ENCODE assay signal across 25 cellular contexts in genomic region chr16:8900343-8900742, GRCh38. TPM values are rescaled to one million over a fixed set of nuclear protein-coding genes. Genes with fewer than 3 reads are reported as not detected.
A peak's percentile ranks its signal among the peaks of the same experiment; 100 is the strongest.
DNase-seq lines count a peak whose midpoint lies in the region; ATAC-seq and TF ChIP-seq lines count a peak whose summit lies in the region.
"Had no signal": no experiment of that assay in that cellular context is flagged by ENCODE, and none has a peak within 500 bp of the region (broad histone marks: within the 10 kb centered on the region; RNA-seq: fewer than 3 reads in every experiment).

No MANE protein-coding gene starts in this region.

- intact Hi-C loops in Caco-2 (cut with micrococcal nuclease; ENCODE audit: unreplicated experiment) = no loop called here
- intact Hi-C loops in mammary epithelial cell (cut with micrococcal nuclease) = no loop called here

- H3K9ac ChIP-seq in MM.1S (ENCODE audit: low read length) (no peak overlapping the region), mammary epithelial cell (ENCODE audit: insufficient read depth, low read length) (no peak overlapping the region)

- H3K4me3 ChIP-seq in Caco-2 (ENCODE audit: low read depth, low read length) = no peak overlapping the region
- H3K4me3 ChIP-seq in MM.1S (ENCODE audit: low read length) = no peak overlapping the region
- H3K4me3 ChIP-seq in mammary epithelial cell (replicated peaks in 1 of 3; ENCODE audit: insufficient read depth in 1 of 3, low read depth in 2 of 3, low read length in 3 of 3) = no peak overlapping the region
- H3K4me3 ChIP-seq: Peyer's patch had no signal

- POLR2A ChIA-PET in Caco-2 (lab: Charles Lee) = no interaction called here

- no peak overlapping the region for H3K4me3 Mint-ChIP-seq in activated naive CD4-positive, alpha-beta T cell treated with anti-CD3 and anti-CD28 coated beads, Interleukin-2, amount 10 ng/mL, durations not matched to agents 7 days and 5 days
- no peak overlapping the region for H3K4me3 Mint-ChIP-seq in Caco-2 (ENCODE audit: unreplicated experiment)
- H3K4me3 Mint-ChIP-seq: CD8-positive, alpha-beta memory T cell had no signal

- H3K79me2 ChIP-seq in MM.1S (ENCODE audit: low read length) = peaks cover 54% of the 10 kb centered on the region
- H3K79me2 ChIP-seq in mammary epithelial cell (ENCODE audit: insufficient read depth, low read length) = peaks cover 3% of the 10 kb centered on the region

- BruUV-seq in Caco-2 (replicated peaks; lab: Mats Ljungman, UMichigan) = TSS peak; percentile 8
- BruUV-seq in mammary epithelial cell (replicated peaks; lab: Mats Ljungman, UMichigan) = TSS peak; percentile 9

- dilution Hi-C loops in mammary epithelial cell (cut with HindIII; ENCODE audit: low sequenced_read_pairs) = no loop called here

- no peaks in the 10 kb centered on the region for H3K9me2 ChIP-seq in MM.1S (replicated peaks; ENCODE audit: insufficient read depth, low read length)

- peaks cover 8% of the 10 kb centered on the region for H3K36me3 ChIP-seq in Caco-2 (ENCODE audit: control insufficient read depth, insufficient read depth, low read length)
- H3K36me3 ChIP-seq in MM.1S (replicated peaks; ENCODE audit: insufficient read depth, low read length) = peaks cover 42% of the 10 kb centered on the region
- peaks cover 53% of the 10 kb centered on the region for H3K36me3 ChIP-seq in mammary epithelial cell (ENCODE audit: insufficient read depth, low read length)

- no peaks in the 10 kb centered on the region for H3K9me3 Mint-ChIP-seq in activated naive CD4-positive, alpha-beta T cell treated with anti-CD3 and anti-CD28 coated beads, Interleukin-2, amount 10 ng/mL, durations not matched to agents 7 days and 5 days
- no peaks in the 10 kb centered on the region for H3K9me3 Mint-ChIP-seq in activated naive CD4-positive, alpha-beta T cell treated with anti-CD3 and anti-CD28 coated beads, Interleukin-2, amount 50 U/mL, for 72 hours
- no peaks in the 10 kb centered on the region for H3K9me3 Mint-ChIP-seq in Caco-2 (ENCODE audit: unreplicated experiment)
- H3K9me3 Mint-ChIP-seq: CD8-positive, alpha-beta memory T cell had no signal

- CTCF ChIA-PET in activated naive CD4-positive, alpha-beta T cell treated with anti-CD3 and anti-CD28 coated beads, Interleukin-2, amount 10 ng/mL, durations not matched to agents 7 days and 5 days (lab: Charles Lee) = interaction anchor here (0.7 to 2.3 kb wide), 5 partner anchors 20 to 109 kb away, joined by 3 to 11 read pairs (median 5); no protein-coding TSS in a partner anchor
- CTCF ChIA-PET in Caco-2 (lab: Charles Lee) = interaction anchor here (1.4 to 1.5 kb wide), 2 partner anchors 37 to 109 kb away, joined by 3 read pairs; no protein-coding TSS in a partner anchor
- CTCF ChIA-PET in mammary epithelial cell (lab: Charles Lee; ENCODE audit: low non-redundant PET) = no interaction called here

- no peak for ATAC-seq in activated naive CD4-positive, alpha-beta T cell treated with anti-CD3 and anti-CD28 coated beads, Interleukin-2, amount 50 U/mL, for 72 hours
- ATAC-seq: SK-N-SH treated with all-trans-retinoic acid at 6 μM for 48 hours had no signal

- H3K9me3 ChIP-seq in Caco-2 (no peaks in the 10 kb centered on the region), MM.1S (replicated peaks; ENCODE audit: insufficient read depth, low read length) (no peaks in the 10 kb centered on the region), mammary epithelial cell (replicated peaks; ENCODE audit: insufficient read depth, low read length) (no peaks in the 10 kb centered on the region)
- H3K9me3 ChIP-seq: Peyer's patch had no signal

- no peaks in the 10 kb centered on the region for H3K4me1 Mint-ChIP-seq in activated naive CD4-positive, alpha-beta T cell treated with anti-CD3 and anti-CD28 coated beads, Interleukin-2, amount 10 ng/mL, durations not matched to agents 7 days and 5 days
- no peaks in the 10 kb centered on the region for H3K4me1 Mint-ChIP-seq in Caco-2 (ENCODE audit: low read depth, unreplicated experiment)
- H3K4me1 Mint-ChIP-seq: CD8-positive, alpha-beta memory T cell had no signal

- H3K27ac Mint-ChIP-seq in activated naive CD4-positive, alpha-beta T cell treated with anti-CD3 and anti-CD28 coated beads, Interleukin-2, amount 10 ng/mL, durations not matched to agents 7 days and 5 days = peak overlapping the region; percentile 58
- peak overlapping the region in 1 of 2 donors; percentile 46 for H3K27ac Mint-ChIP-seq in activated naive CD4-positive, alpha-beta T cell treated with anti-CD3 and anti-CD28 coated beads, Interleukin-2, amount 50 U/mL, for 72 hours
- no peak overlapping the region for H3K27ac Mint-ChIP-seq in Caco-2 (ENCODE audit: unreplicated experiment)

- H2AFZ ChIP-seq in MM.1S (ENCODE audit: low read length) (no peak overlapping the region), mammary epithelial cell (ENCODE audit: low read depth, low read length) (no peak overlapping the region)

- H3K27ac ChIP-seq in MM.1S (ENCODE audit: low read length) (peak overlapping the region; percentile 43; the same call in 1 of the 2 replicates), mammary epithelial cell (ENCODE audit: insufficient read depth, low read depth, low read length) (no peak overlapping the region), substantia nigra (ENCODE audit: low read depth, low read length, poor library complexity, severe bottlenecking) (no peak overlapping the region)
- H3K27ac ChIP-seq: C4-2B, Peyer's patch had no signal

- H3K36me3 Mint-ChIP-seq in activated naive CD4-positive, alpha-beta T cell treated with anti-CD3 and anti-CD28 coated beads, Interleukin-2, amount 10 ng/mL, durations not matched to agents 7 days and 5 days = peaks cover 76% of the 10 kb centered on the region
- peaks cover 0 to 12% of the 10 kb centered on the region in 2 donors for H3K36me3 Mint-ChIP-seq in activated naive CD4-positive, alpha-beta T cell treated with anti-CD3 and anti-CD28 coated beads, Interleukin-2, amount 50 U/mL, for 72 hours
- H3K36me3 Mint-ChIP-seq in Caco-2 (ENCODE audit: insufficient read depth, unreplicated experiment) = peaks cover 95% of the 10 kb centered on the region

- H3F3A ChIP-seq in MM.1S (ENCODE audit: insufficient read depth, low read length) = peaks cover 21% of the 10 kb centered on the region

- WGBS in mammary epithelial cell (ENCODE audit: low coverage, missing lambda C conversion rate) = 85% methylated on average over 5 of the region's 5 CpGs

- peak overlapping the region; percentile 22; the same call in 1 of the 2 replicates for H3K4me2 ChIP-seq in MM.1S (ENCODE audit: low read depth, low read length)
- H3K4me2 ChIP-seq in mammary epithelial cell (ENCODE audit: insufficient read depth, low read depth, low read length) = no peak overlapping the region

- H4K20me1 ChIP-seq in MM.1S (ENCODE audit: insufficient read depth, low read length) = peaks cover 7% of the 10 kb centered on the region; the same call in 1 of the 2 replicates
- H4K20me1 ChIP-seq in mammary epithelial cell (ENCODE audit: insufficient read depth, low read length) = no peaks in the 10 kb centered on the region

- TF ChIP-seq CTCF in Caco-2 (IDR thresholded peaks at IDR 0.05; ENCODE audit: insufficient read depth in 1 of 2, low read depth in 1 of 2, low read length in 1 of 2, severe bottlenecking in 1 of 2, unreplicated experiment in 1 of 2) (no peak), MM.1S (IDR thresholded peaks at IDR 0.05; ENCODE audit: low read length) (no peak), mammary epithelial cell (conservative IDR thresholded peaks at IDR 0.05 in 1 of 2, IDR thresholded peaks at IDR 0.05 in 1 of 2; ENCODE audit: extremely low read depth in 1 of 2, insufficient read depth in 1 of 2, low read depth in 1 of 2, low read length in 2 of 2) (no peak)

- no peak for DNase-seq in activated naive CD4-positive, alpha-beta T cell treated with anti-CD3 and anti-CD28 coated beads, Interleukin-2, amount 10 ng/mL, durations not matched to agents 7 days and 5 days
- DNase-seq in activated naive CD4-positive, alpha-beta T cell treated with anti-CD3 and anti-CD28 coated beads, Interleukin-2, amount 50 U/mL, for 72 hours (ENCODE audit: low spot score in 2 of 2) = no peak
- DNase-seq in Caco-2 (no peak), MM.1S (no peak), mammary epithelial cell (no peak), substantia nigra (lab: John Stamatoyannopoulos, UW) (no peak), NCI-H345 (lab: John Stamatoyannopoulos, UW) (no peak), NAMALWA (ENCODE audit: low spot score) (no peak)
- DNase-seq: AML-193; CD8-positive, alpha-beta memory T cell; GDM1; IMR-90; Karpas-422; NCI-H1048; NCI-H1417 treated with DMSO at 0.1 percent for 48 hours; NCI-H187; NCI-H510A treated with DMSO at 0.1 percent for 48 hours; NCI-H748 treated with DMSO at 0.1 percent for 48 hours; Peyer's patch had no signal

- H3K4me1 ChIP-seq in Caco-2 (no peaks in the 10 kb centered on the region), MM.1S (ENCODE audit: low read length) (peaks cover 19% of the 10 kb centered on the region), mammary epithelial cell (ENCODE audit: insufficient read depth, low read length) (no peaks in the 10 kb centered on the region)
- H3K4me1 ChIP-seq: Peyer's patch had no signal

- in situ Hi-C loops in mammary epithelial cell (cut with MboI; ENCODE audit: low sequenced_read_pairs in 2 of 2) = no loop called here

- no peaks in the 10 kb centered on the region for H3K27me3 ChIP-seq in Caco-2 (replicated peaks; ENCODE audit: control insufficient read depth, insufficient read depth, low read length)
- no peaks in the 10 kb centered on the region for H3K27me3 ChIP-seq in MM.1S (replicated peaks; ENCODE audit: insufficient read depth, low read length)
- H3K27me3 ChIP-seq in mammary epithelial cell (ENCODE audit: insufficient read depth, low read length) = no peaks in the 10 kb centered on the region
- H3K27me3 ChIP-seq: Peyer's patch had no signal

- no peaks in the 10 kb centered on the region for H3K27me3 Mint-ChIP-seq in activated naive CD4-positive, alpha-beta T cell treated with anti-CD3 and anti-CD28 coated beads, Interleukin-2, amount 10 ng/mL, durations not matched to agents 7 days and 5 days
- H3K27me3 Mint-ChIP-seq in Caco-2 (ENCODE audit: insufficient read depth, unreplicated experiment) = no peaks in the 10 kb centered on the region
- H3K27me3 Mint-ChIP-seq: CD8-positive, alpha-beta memory T cell had no signal

RNA-seq across cellular contexts. Expression of gene LITAFD, which starts 18.2 kb away (rescaled TPM):
- not detected for total RNA-seq in activated naive CD4-positive, alpha-beta T cell treated with anti-CD3 and anti-CD28 coated beads, Interleukin-2, amount 50 U/mL, for 72 hours
- total RNA-seq in Caco-2 (2022) = not detected in 2 replicates
- not detected for total RNA-seq in mammary epithelial cell
- polyA plus RNA-seq in mammary epithelial cell = not detected
- not detected for polyA minus RNA-seq in mammary epithelial cell
- total RNA-seq: A172; CD8-positive, alpha-beta memory T cell; H7; IMR-90; M059J; Peyer's patch had no signal
- polyA plus RNA-seq: AG04450; CD8-positive, alpha-beta memory T cell; IMR-90 had no signal

RNA-seq across cellular contexts. Expression of gene CARHSP1, which starts 31.5 kb away (rescaled TPM):
- total RNA-seq in activated naive CD4-positive, alpha-beta T cell treated with anti-CD3 and anti-CD28 coated beads, Interleukin-2, amount 50 U/mL, for 72 hours = 100 to 1,000 TPM in 1 of 2 donors, 10 to 100 TPM in 1; 88.1 to 106 TPM
- 103 and 105 TPM in 2 replicates for total RNA-seq in Caco-2 (2022)
- 10 to 100 TPM; 50.2 to 51.7 TPM for total RNA-seq in mammary epithelial cell
- polyA plus RNA-seq in mammary epithelial cell = 64.3 TPM
- 37.8 TPM for polyA minus RNA-seq in mammary epithelial cell
